ENCODE assay signal across 14 cellular contexts in the genomic region with DNA sequence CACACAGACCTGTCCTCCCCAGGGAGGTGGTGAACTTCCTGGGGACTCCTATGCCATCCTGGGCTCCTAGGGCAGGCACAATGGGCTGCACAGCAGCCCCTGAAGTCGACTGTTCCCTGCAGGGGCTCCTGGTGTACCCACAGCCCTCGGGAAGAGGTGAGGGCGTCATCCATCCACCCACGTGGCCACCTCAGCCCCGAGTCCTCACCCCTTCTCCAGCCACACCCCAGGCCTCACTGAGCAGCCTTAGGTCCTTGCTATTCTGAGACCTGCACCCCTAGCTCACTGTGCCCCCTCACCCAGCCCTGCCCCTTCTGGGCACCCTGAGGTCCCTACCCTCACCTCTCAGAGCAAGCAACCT. TPM values are rescaled to one million over a fixed set of nuclear protein-coding genes. Genes with fewer than 3 reads are reported as not detected.
A peak's percentile ranks its signal among the peaks of the same experiment; 100 is the strongest.
DNase-seq lines count a peak whose midpoint lies in the region; ATAC-seq and TF ChIP-seq lines count a peak whose summit lies in the region.
"Had no signal": no experiment of that assay in that cellular context is flagged by ENCODE, and none has a peak within 500 bp of the region (broad histone marks: within the 10 kb centered on the region; RNA-seq: fewer than 3 reads in every experiment).

No MANE protein-coding gene starts in this region.

- TF ChIP-seq CTCF in Panc1 (IDR thresholded peaks at IDR 0.05) (no peak), spleen (IDR thresholded peaks at IDR 0.05 in 8 of 11, conservative IDR thresholded peaks at IDR 0.05 in 3 of 11) (no peak)

- no TSS peak for BruUV-seq in Panc1 (replicated peaks; lab: Mats Ljungman, UMichigan)

- no peak for DNase-seq in activated T-cell treated with anti-CD3 and anti-CD28 coated beads, Interleukin-2, amount 50 U/mL, for 72 hours
- DNase-seq in activated T-cell treated with anti-CD3 and anti-CD28 coated beads, Interleukin-2, amount 50 U/mL, for 24 hours, result no peak
- DNase-seq in Panc1 (ENCODE audit: low read depth, low spot score) (no peak), spleen (no peak), DMS153 (lab: John Stamatoyannopoulos, UW) (no peak), kidney glomerular epithelial cell (lab: John Stamatoyannopoulos, UW) (no peak)
- DNase-seq in effector memory CD8-positive, alpha-beta T cell, result no peak
- DNase-seq: ACHN, erythroblast, H7 had no signal

- intact Hi-C loops in Panc1 (cut with micrococcal nuclease; ENCODE audit: unreplicated experiment), result loop anchor here (10.0 kb wide), 1 partner anchor 163 kb away; no protein-coding TSS in a partner anchor
- intact Hi-C loops in spleen (cut with DNase I; ENCODE audit: low total_unique reads), result no loop called here

- H3K27ac ChIP-seq in Panc1 (ENCODE audit: low read length), result peak overlapping the region; percentile 59; the same call in 1 of the 2 replicates
- peak overlapping the region in 6 of 8 donors; percentile 9 to 90 (median 67) for H3K27ac ChIP-seq in spleen

- H3K9me3 ChIP-seq in Panc1 (ENCODE audit: control insufficient read depth, insufficient read depth, low read depth, low read length), result no peaks in the 10 kb centered on the region
- no peaks in the 10 kb centered on the region for H3K9me3 ChIP-seq in spleen

- no peaks in the 10 kb centered on the region for H3K36me3 Mint-ChIP-seq in activated T-cell treated with anti-CD3 and anti-CD28 coated beads, Interleukin-2, amount 50 U/mL, for 72 hours (ENCODE audit: insufficient read depth in 2 of 2)
- no peaks in the 10 kb centered on the region for H3K36me3 Mint-ChIP-seq in activated T-cell treated with anti-CD3 and anti-CD28 coated beads, Interleukin-2, amount 50 U/mL, for 24 hours (ENCODE audit: low read depth)
- peaks cover 19% of the 10 kb centered on the region for H3K36me3 Mint-ChIP-seq in effector memory CD8-positive, alpha-beta T cell (ENCODE audit: insufficient read depth)

- H3K4me3 ChIP-seq in Panc1 (ENCODE audit: low read depth in 2 of 2, low read length in 2 of 2) (no peak overlapping the region), spleen (peak overlapping the region in 1 of 8 donors; percentile 81)
- H3K4me3 ChIP-seq: lung had no signal

- POLR2A ChIA-PET in Panc1 (lab: Charles Lee), result no interaction called here

- no peaks in the 10 kb centered on the region for H3K27me3 Mint-ChIP-seq in activated T-cell treated with anti-CD3 and anti-CD28 coated beads, Interleukin-2, amount 50 U/mL, for 72 hours (ENCODE audit: low read depth)
- peaks cover 4% of the 10 kb centered on the region for H3K27me3 Mint-ChIP-seq in activated T-cell treated with anti-CD3 and anti-CD28 coated beads, Interleukin-2, amount 50 U/mL, for 24 hours
- no peaks in the 10 kb centered on the region for H3K27me3 Mint-ChIP-seq in effector memory CD8-positive, alpha-beta T cell

- H3K4me1 ChIP-seq in Panc1 (ENCODE audit: control insufficient read depth, insufficient read depth, low read length) (peaks cover 47% of the 10 kb centered on the region), spleen (peaks cover 15 to 46% (median 26%) of the 10 kb centered on the region in 6 donors)

- peaks cover 22% of the 10 kb centered on the region for H3K4me1 Mint-ChIP-seq in activated T-cell treated with anti-CD3 and anti-CD28 coated beads, Interleukin-2, amount 50 U/mL, for 72 hours (ENCODE audit: low read depth)
- H3K4me1 Mint-ChIP-seq in activated T-cell treated with anti-CD3 and anti-CD28 coated beads, Interleukin-2, amount 50 U/mL, for 24 hours (ENCODE audit: low read depth), result peaks cover 21% of the 10 kb centered on the region
- H3K4me1 Mint-ChIP-seq in effector memory CD8-positive, alpha-beta T cell (ENCODE audit: low read depth in 2 of 2), result peaks cover 18 to 25% of the 10 kb centered on the region in 2 donors

- WGBS in spleen, 5 donors, result 57 to 64% (median 60%) methylated on average over 5 of the region's 5 CpGs

- H3K9me3 Mint-ChIP-seq in activated T-cell treated with anti-CD3 and anti-CD28 coated beads, Interleukin-2, amount 50 U/mL, for 72 hours, result no peaks in the 10 kb centered on the region
- H3K9me3 Mint-ChIP-seq in activated T-cell treated with anti-CD3 and anti-CD28 coated beads, Interleukin-2, amount 50 U/mL, for 24 hours, result no peaks in the 10 kb centered on the region
- H3K9me3 Mint-ChIP-seq in effector memory CD8-positive, alpha-beta T cell, result no peaks in the 10 kb centered on the region
- H3K9me3 Mint-ChIP-seq: activated T-helper 1 cell treated with anti-CD3 and anti-CD28 coated beads, Interleukin-12 subunit alpha, Interleukin-12 subunit beta, Interleukin-2, Interleukin-4 antibody, amounts not matched to agents 30 ng/mL and 10 ng/mL and 1 ng/mL, durations not matched to agents 14 hours and 24 hours and 36 hours had no signal

- H3K36me3 ChIP-seq in Panc1 (ENCODE audit: control insufficient read depth, insufficient read depth, low read length) (no peaks in the 10 kb centered on the region), spleen (peaks cover 0 to 7% (median 0%) of the 10 kb centered on the region in 6 donors)

- peak overlapping the region; percentile 39 to 89 for H3K4me3 Mint-ChIP-seq in activated T-cell treated with anti-CD3 and anti-CD28 coated beads, Interleukin-2, amount 50 U/mL, for 72 hours
- H3K4me3 Mint-ChIP-seq in activated T-cell treated with anti-CD3 and anti-CD28 coated beads, Interleukin-2, amount 50 U/mL, for 24 hours, result no peak overlapping the region
- peak overlapping the region; percentile 81 to 83 for H3K4me3 Mint-ChIP-seq in effector memory CD8-positive, alpha-beta T cell
- H3K4me3 Mint-ChIP-seq: activated T-helper 1 cell treated with anti-CD3 and anti-CD28 coated beads, Interleukin-12 subunit alpha, Interleukin-12 subunit beta, Interleukin-2, Interleukin-4 antibody, amounts not matched to agents 30 ng/mL and 10 ng/mL and 1 ng/mL, durations not matched to agents 14 hours and 24 hours and 36 hours had no signal

- in situ Hi-C loops in Panc1 (cut with HindIII; ENCODE audit: low pct_unique_long_range_greater_than_20kb, low sequenced_read_pairs), result no loop called here

- ATAC-seq in activated T-cell treated with anti-CD3 and anti-CD28 coated beads, Interleukin-2, amount 50 U/mL, for 72 hours (replicated peaks in 1 of 2), result no peak
- ATAC-seq in Panc1, result peak; percentile 9
- no peak for ATAC-seq in effector memory CD8-positive, alpha-beta T cell (replicated peaks)
- no peak for ATAC-seq in HG03280 (IDR thresholded peaks at IDR 0.05; ENCODE audit: unreplicated experiment)

- CTCF ChIA-PET in Panc1 (lab: Charles Lee), result no interaction called here

- no peak overlapping the region for H3K27ac Mint-ChIP-seq in activated T-cell treated with anti-CD3 and anti-CD28 coated beads, Interleukin-2, amount 50 U/mL, for 72 hours
- H3K27ac Mint-ChIP-seq in activated T-cell treated with anti-CD3 and anti-CD28 coated beads, Interleukin-2, amount 50 U/mL, for 24 hours, result no peak overlapping the region
- peak overlapping the region; percentile 74 to 88 for H3K27ac Mint-ChIP-seq in effector memory CD8-positive, alpha-beta T cell
- H3K27ac Mint-ChIP-seq: activated T-helper 1 cell treated with anti-CD3 and anti-CD28 coated beads, Interleukin-12 subunit alpha, Interleukin-12 subunit beta, Interleukin-2, Interleukin-4 antibody, amounts not matched to agents 30 ng/mL and 10 ng/mL and 1 ng/mL, durations not matched to agents 14 hours and 24 hours and 36 hours had no signal

- H3K27me3 ChIP-seq in Panc1 (ENCODE audit: control insufficient read depth, insufficient read depth, low read length), result no peaks in the 10 kb centered on the region
- H3K27me3 ChIP-seq in spleen (replicated peaks in 1 of 7), result peaks cover 0 to 16% (median 0%) of the 10 kb centered on the region in 7 donors

- TF ChIP-seq POLR2A in spleen (IDR thresholded peaks at IDR 0.05), result no peak

RNA-seq across cellular contexts. Expression of gene BEGAIN, which starts 38.9 kb away (rescaled TPM):
- 1 to 10 TPM; 2.6 to 2.8 TPM for total RNA-seq in activated T-cell treated with anti-CD3 and anti-CD28 coated beads, Interleukin-2, amount 50 U/mL, for 72 hours
- total RNA-seq in Panc1 (2021; ENCODE audit: unreplicated experiment) (26.5 TPM), spleen (10 to 100 TPM in 1 of 7 donors, 1 to 10 TPM in 6; 3.8 to 10.0 (median 5.9) TPM)
- 37.2 TPM for polyA plus RNA-seq in Panc1 (2012; ENCODE audit: insufficient read length)
- polyA plus RNA-seq in spleen, result 1 to 10 TPM; 1.8 to 6.9 (median 4.1) TPM
- total RNA-seq: LHCN-M2 had no signal

Comparison
In these comparisons a context has a peak if more than half of its experiments do, and no peak if none do; other contexts are left out.
1. H3K27ac Mint-ChIP-seq: peak in effector memory CD8-positive, alpha-beta T cell (2 of 2); none in activated T-cell treated with anti-CD3 and anti-CD28 coated beads, Interleukin-2, amount 50 U/mL, for 72 hours (single experiment) and activated T-cell treated with anti-CD3 and anti-CD28 coated beads, Interleukin-2, amount 50 U/mL, for 24 hours (single experiment).